Comparison of ENCODE assay signal across 1 cellular context in the genomic region with DNA sequence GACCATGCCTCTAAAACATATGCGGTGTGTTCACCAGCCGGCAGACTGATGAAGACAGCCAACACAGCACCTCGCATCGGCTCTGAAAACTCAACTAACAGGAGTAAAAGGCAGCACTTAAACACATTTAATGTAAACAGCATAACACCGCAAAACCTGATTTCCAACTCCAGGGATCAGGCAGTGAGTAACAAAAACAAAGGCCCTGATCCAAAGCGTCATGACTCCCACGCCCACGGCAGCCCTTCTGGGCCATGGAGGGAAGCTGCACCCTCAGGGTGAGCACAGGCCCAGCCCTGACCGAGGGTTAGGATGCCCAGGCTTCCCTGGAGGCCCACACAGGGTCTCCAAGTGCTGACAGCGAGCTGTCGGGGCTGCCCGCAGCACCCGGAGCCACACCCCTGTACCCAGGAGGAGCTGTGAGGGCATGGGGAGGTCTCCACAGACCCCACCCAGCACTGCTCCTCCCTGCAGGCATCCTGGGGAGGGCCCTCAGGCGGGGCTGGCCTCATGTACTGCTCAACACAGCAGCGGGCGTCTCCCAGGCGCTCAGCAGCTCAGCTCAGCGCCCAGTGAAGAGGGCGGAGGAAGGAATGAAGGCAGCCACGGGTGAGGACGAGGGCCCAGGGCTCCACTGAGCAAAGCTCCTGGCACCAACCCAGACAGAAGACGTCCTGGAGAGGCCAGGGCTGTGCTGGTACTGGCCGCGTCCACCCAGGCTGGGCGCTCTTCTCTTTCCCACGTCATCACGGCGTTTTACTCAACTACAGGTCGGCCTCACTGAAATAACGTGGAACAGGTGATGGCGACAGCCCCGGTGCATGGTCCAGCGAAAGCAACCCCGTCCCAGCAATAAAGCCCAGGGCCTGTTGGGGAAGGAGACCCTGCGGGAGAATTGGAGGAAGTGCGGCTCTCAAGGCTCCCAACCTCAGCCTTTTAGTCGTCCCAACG.
TF ChIP-seq lines count a peak whose summit lies in the region.

No MANE protein-coding gene starts in this region.

TF ChIP-seq in H1, 55 proteins besides CTCF, POLR2A, EP300 and RAD21:
- TF ChIP-seq TBP (IDR thresholded peaks at IDR 0.05; ENCODE audit: low read depth, low read length) = no peak
- TF ChIP-seq EGR1 (IDR thresholded peaks at IDR 0.05; ENCODE audit: borderline replicate concordance, low read depth, low read length) = no peak
- TF ChIP-seq CREB1 (IDR thresholded peaks at IDR 0.05) = no peak
- TF ChIP-seq TAF7 (optimal IDR thresholded peaks at IDR 0.05; ENCODE audit: borderline replicate concordance, low read depth, low read length) = no peak
- TF ChIP-seq USF2 (IDR thresholded peaks at IDR 0.05; ENCODE audit: low read length) = no peak
